In genomic region chr3:100893590-100893989, GRCh38 we compare ENCODE assay signal across 8 cellular contexts.
DNase-seq lines count a peak whose midpoint lies in the region; ATAC-seq and TF ChIP-seq lines count a peak whose summit lies in the region.

No MANE protein-coding gene starts in this region.

- H3K9me1 ChIP-seq in IMR-90 (ENCODE audit: insufficient read depth, low read length), result no peaks in the 10 kb centered on the region

- dilution Hi-C loops in IMR-90 (cut with HindIII; ENCODE audit: low sequenced_read_pairs, unreplicated experiment), result no loop called here

- no peak overlapping the region for H2AFZ ChIP-seq in IMR-90 (replicated peaks; ENCODE audit: low read length, poor library complexity)

- H3K18ac ChIP-seq in IMR-90 (ENCODE audit: low read depth, low read length) (no peak overlapping the region), mesendoderm (ENCODE audit: low read length) (no peak overlapping the region)

- no peaks in the 10 kb centered on the region for H3K4me1 ChIP-seq in IMR-90 (ENCODE audit: control insufficient read depth, insufficient read depth, low read length)
- H3K4me1 ChIP-seq in mesendoderm (ENCODE audit: control insufficient read depth, low read depth, low read length), result no peaks in the 10 kb centered on the region

- H3K23ac ChIP-seq in IMR-90 (ENCODE audit: low read depth, low read length) (no peak overlapping the region), mesendoderm (ENCODE audit: low read length) (no peak overlapping the region)

- peaks cover 10% of the 10 kb centered on the region for H3K4me1 Mint-ChIP-seq in chondrocyte (ENCODE audit: low read depth)

- H4K8ac ChIP-seq in IMR-90 (ENCODE audit: low read depth in 2 of 2, low read length in 2 of 2), result no peak overlapping the region
- H4K8ac ChIP-seq in mesendoderm (ENCODE audit: low read depth, low read length), result no peak overlapping the region

- H3K36me3 ChIP-seq in IMR-90 (ENCODE audit: control insufficient read depth, insufficient read depth, low read length) (no peaks in the 10 kb centered on the region), mesendoderm (ENCODE audit: control insufficient read depth, insufficient read depth, low read length) (no peaks in the 10 kb centered on the region)

- in situ Hi-C loops in IMR-90 (cut with MboI; ENCODE audit: low sequenced_read_pairs), result loop anchor here (5.0 kb wide), 1 partner anchor 299 kb away; no protein-coding TSS in a partner anchor

- peak; percentile 77 for ATAC-seq in IMR-90 (ENCODE audit: low read depth)
- ATAC-seq in GM21576 (IDR thresholded peaks at IDR 0.05; ENCODE audit: unreplicated experiment), result no peak
- no peak for ATAC-seq in HG03460 (IDR thresholded peaks at IDR 0.05; ENCODE audit: unreplicated experiment)

- WGBS in IMR-90 (ENCODE audit: extremely low coverage in 2 of 2, insufficient read length in 1 of 2), 2 experiments, result 0% methylated on average over 1 of the region's 1 CpG; no CpG with 5 or more reads in 1 of the 2 experiments
- WGBS in mesendoderm (ENCODE audit: extremely low coverage, insufficient coverage, low lambda C conversion rate), result no CpG with 5 or more reads among the region's 1 CpG

- peaks cover under 1% of the 10 kb centered on the region for H3K27me3 Mint-ChIP-seq in chondrocyte (ENCODE audit: low read depth)

- no peak overlapping the region for H3K4me3 Mint-ChIP-seq in chondrocyte (ENCODE audit: unreplicated experiment)

- H2BK20ac ChIP-seq in IMR-90 (ENCODE audit: low read depth, low read length), result no peak overlapping the region

- DNase-seq in Ammon's horn (ENCODE audit: low spot score), result peak; percentile 27
- DNase-seq in IMR-90, result peak; percentile 66
- no peak for DNase-seq in chondrocyte (ENCODE audit: low spot score)
- peak; percentile 70 for DNase-seq in mesendoderm
- no peak for DNase-seq in activated T-cell treated with anti-CD3 and anti-CD28 coated beads, Interleukin-2, amount 50 U/mL, for 1 hour
- no peak for DNase-seq in stimulated activated CD4-positive, alpha-beta T cell treated with anti-CD3 and anti-CD28 coated beads, Interleukin-4, amount 100 ng/mL, for 24 hours

- H3K27ac ChIP-seq in IMR-90 (ENCODE audit: insufficient read depth, low read length), result no peak overlapping the region
- no peak overlapping the region for H3K27ac ChIP-seq in mesendoderm (ENCODE audit: low read depth, low read length)

- peaks cover 5% of the 10 kb centered on the region for H3K36me3 Mint-ChIP-seq in chondrocyte (ENCODE audit: low read depth)

- H3K79me1 ChIP-seq in IMR-90 (ENCODE audit: low read depth in 1 of 2, low read length in 2 of 2) (no peaks in the 10 kb centered on the region), mesendoderm (ENCODE audit: low read length) (no peaks in the 10 kb centered on the region)

- no peaks in the 10 kb centered on the region for H4K20me1 ChIP-seq in IMR-90 (ENCODE audit: insufficient read depth, low read length)

- no peaks in the 10 kb centered on the region for H3K9me3 Mint-ChIP-seq in chondrocyte (ENCODE audit: low read depth)

- no peak overlapping the region for H3K4me3 ChIP-seq in IMR-90 (ENCODE audit: insufficient read depth, low read depth, low read length)
- H3K4me3 ChIP-seq in mesendoderm (ENCODE audit: low read length), result no peak overlapping the region

- no TSS peak for BruUV-seq in IMR-90 (replicated peaks; lab: Mats Ljungman, UMichigan)

- no peak overlapping the region for H3K14ac ChIP-seq in IMR-90 (replicated peaks; ENCODE audit: low read depth, low read length)

- no peaks in the 10 kb centered on the region for H3K79me2 ChIP-seq in mesendoderm (ENCODE audit: control insufficient read depth, insufficient read depth, low read length)

- H3K27me3 ChIP-seq in IMR-90 (ENCODE audit: control insufficient read depth, insufficient read depth, low read length), result no peaks in the 10 kb centered on the region
- H3K27me3 ChIP-seq in mesendoderm (ENCODE audit: insufficient read depth, low read length, poor library complexity), result no peaks in the 10 kb centered on the region

- H2BK120ac ChIP-seq in IMR-90 (ENCODE audit: low read depth, low read length) (no peak overlapping the region), mesendoderm (ENCODE audit: low read depth, low read length) (no peak overlapping the region)

- POLR2A ChIA-PET in IMR-90 (lab: Charles Lee; ENCODE audit: unreplicated experiment), result interaction anchor here (0.6 kb wide), 1 partner anchor 302 kb away, joined by 3 read pairs; no protein-coding TSS in a partner anchor

- TF ChIP-seq POLR2A in IMR-90 (IDR thresholded peaks at IDR 0.05; ENCODE audit: low read depth, low read length), result peak; percentile 47; the same call in 1 of the 2 replicates

- peak; percentile 96 for TF ChIP-seq RAD21 in IMR-90 (IDR thresholded peaks at IDR 0.05; ENCODE audit: low read length)

- H3K56ac ChIP-seq in IMR-90 (ENCODE audit: extremely low read depth, insufficient read depth, low read length), result no peak overlapping the region
- H3K56ac ChIP-seq in mesendoderm (ENCODE audit: low read length), result no peak overlapping the region

- H4K91ac ChIP-seq in IMR-90 (ENCODE audit: insufficient read depth, low read depth, low read length), result no peak overlapping the region

- TF ChIP-seq CTCF in IMR-90 (conservative IDR thresholded peaks at IDR 0.05; ENCODE audit: low read depth, low read length) (peak; percentile 81), chondrocyte (IDR thresholded peaks at IDR 0.05) (peak; percentile 83)

- intact Hi-C loops in IMR-90 (cut with micrococcal nuclease), result loop anchor here (1.0 to 10.0 kb wide), 6 partner anchors 156 to 671 kb away; partner anchors contain the start of genes SENP7 and TRMT10C

- H2AK9ac ChIP-seq in IMR-90 (replicated peaks; ENCODE audit: low read depth, low read length, poor library complexity), result no peak overlapping the region

- H2BK15ac ChIP-seq in IMR-90 (ENCODE audit: low read depth, low read length) (no peak overlapping the region), mesendoderm (replicated peaks; ENCODE audit: low read depth) (no peak overlapping the region)

- H2BK5ac ChIP-seq in IMR-90 (ENCODE audit: low read depth, low read length, poor library complexity, severe bottlenecking) (no peak overlapping the region), mesendoderm (ENCODE audit: low read length) (no peak overlapping the region)

- no peak overlapping the region for H4K5ac ChIP-seq in IMR-90 (ENCODE audit: low read depth, low read length)
- H4K5ac ChIP-seq in mesendoderm (ENCODE audit: low read length), result no peak overlapping the region

- no peak overlapping the region for H3K27ac Mint-ChIP-seq in chondrocyte (ENCODE audit: unreplicated experiment)

- H3K9ac ChIP-seq in IMR-90 (ENCODE audit: low read depth, low read length) (no peak overlapping the region), mesendoderm (ENCODE audit: low read length) (no peak overlapping the region)

- no peaks in the 10 kb centered on the region for H3K9me3 ChIP-seq in IMR-90 (ENCODE audit: control insufficient read depth, insufficient read depth, low read length)

- CTCF ChIA-PET in IMR-90 (lab: Yijun Ruan, JAX), result interaction anchor here (1.0 to 4.2 kb wide), 4 partner anchors 176 to 488 kb away, joined by 3 to 30 read pairs (median 5); no protein-coding TSS in a partner anchor

- H2AK5ac ChIP-seq in IMR-90 (ENCODE audit: low read depth, low read length), result no peak overlapping the region
- H2AK5ac ChIP-seq in mesendoderm (ENCODE audit: low read length), result no peak overlapping the region

- H3K4me2 ChIP-seq in IMR-90 (ENCODE audit: low read depth, low read length) (no peak overlapping the region), mesendoderm (ENCODE audit: low read length) (no peak overlapping the region)

- H3K4ac ChIP-seq in IMR-90 (ENCODE audit: low read depth, low read length), result no peak overlapping the region
- H3K4ac ChIP-seq in mesendoderm (ENCODE audit: low read depth, low read length), result no peak overlapping the region

TF ChIP-seq in IMR-90, 13 proteins besides CTCF, POLR2A, EP300 and RAD21:
- TF ChIP-seq MAFK (IDR thresholded peaks at IDR 0.05; ENCODE audit: low read depth, low read length) (no peak), MXI1 (IDR thresholded peaks at IDR 0.05; ENCODE audit: borderline replicate concordance, low read depth, low read length) (no peak), SMC3 (IDR thresholded peaks at IDR 0.05; ENCODE audit: low read depth, low read length) (peak; percentile 96), FOS (IDR thresholded peaks at IDR 0.05; ENCODE audit: low read depth, low read length) (no peak), RCOR1 (IDR thresholded peaks at IDR 0.05; ENCODE audit: insufficient replicate concordance, low read length) (no peak)
TF ChIP-seq in IMR-90: peak in this region for 1.

Comparison
In these comparisons a context has a peak if more than half of its experiments do, and no peak if none do; other contexts are left out.
1. DNase-seq: peak in Ammon's horn (single experiment), IMR-90 (single experiment) and mesendoderm (single experiment); none in chondrocyte (single experiment), activated T-cell treated with anti-CD3 and anti-CD28 coated beads, Interleukin-2, amount 50 U/mL, for 1 hour (single experiment) and stimulated activated CD4-positive, alpha-beta T cell treated with anti-CD3 and anti-CD28 coated beads, Interleukin-4, amount 100 ng/mL, for 24 hours (single experiment).